Comparison of ENCODE assay signal across 8 cellular contexts in the genomic region with DNA sequence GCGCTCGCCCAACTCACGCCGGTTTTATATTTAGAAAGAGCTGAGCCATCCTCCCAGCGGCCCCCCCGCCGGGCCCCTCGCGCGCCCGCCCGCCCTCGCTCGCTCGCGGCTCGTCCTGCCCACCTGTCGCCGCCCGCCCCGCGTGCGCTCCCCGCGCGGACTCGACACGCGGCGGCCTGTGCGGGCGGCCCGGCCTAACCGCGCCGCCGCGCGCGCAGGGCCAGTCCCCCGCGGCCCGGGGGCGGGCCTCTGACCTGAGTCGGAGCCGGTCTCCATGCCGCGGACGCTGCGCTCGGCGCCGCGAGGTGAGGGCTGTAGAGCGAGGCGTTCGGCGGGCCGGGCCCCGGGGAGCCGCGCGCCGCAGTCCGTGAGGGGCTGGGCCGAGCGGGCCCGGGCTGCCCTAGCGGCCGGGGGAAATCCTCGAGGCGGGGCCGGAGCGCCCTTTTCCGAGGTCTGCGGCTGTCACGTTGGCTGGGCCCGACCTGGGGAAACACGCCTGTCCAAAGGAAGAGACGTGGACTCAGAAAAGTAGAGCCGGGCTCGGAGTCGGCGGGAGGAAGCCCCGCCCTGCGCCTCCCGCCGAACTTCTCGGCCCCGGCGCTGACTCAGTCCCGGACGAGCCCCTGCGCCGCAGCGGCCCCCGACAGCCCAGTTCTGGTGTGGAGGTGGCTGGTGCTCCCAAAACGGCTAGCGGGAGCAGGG. TPM values are rescaled to one million over a fixed set of nuclear protein-coding genes. Genes with fewer than 3 reads are reported as not detected.
A peak's percentile ranks its signal among the peaks of the same experiment; 100 is the strongest.
DNase-seq lines count a peak whose midpoint lies in the region; ATAC-seq and TF ChIP-seq lines count a peak whose summit lies in the region.

A gene with protein sequence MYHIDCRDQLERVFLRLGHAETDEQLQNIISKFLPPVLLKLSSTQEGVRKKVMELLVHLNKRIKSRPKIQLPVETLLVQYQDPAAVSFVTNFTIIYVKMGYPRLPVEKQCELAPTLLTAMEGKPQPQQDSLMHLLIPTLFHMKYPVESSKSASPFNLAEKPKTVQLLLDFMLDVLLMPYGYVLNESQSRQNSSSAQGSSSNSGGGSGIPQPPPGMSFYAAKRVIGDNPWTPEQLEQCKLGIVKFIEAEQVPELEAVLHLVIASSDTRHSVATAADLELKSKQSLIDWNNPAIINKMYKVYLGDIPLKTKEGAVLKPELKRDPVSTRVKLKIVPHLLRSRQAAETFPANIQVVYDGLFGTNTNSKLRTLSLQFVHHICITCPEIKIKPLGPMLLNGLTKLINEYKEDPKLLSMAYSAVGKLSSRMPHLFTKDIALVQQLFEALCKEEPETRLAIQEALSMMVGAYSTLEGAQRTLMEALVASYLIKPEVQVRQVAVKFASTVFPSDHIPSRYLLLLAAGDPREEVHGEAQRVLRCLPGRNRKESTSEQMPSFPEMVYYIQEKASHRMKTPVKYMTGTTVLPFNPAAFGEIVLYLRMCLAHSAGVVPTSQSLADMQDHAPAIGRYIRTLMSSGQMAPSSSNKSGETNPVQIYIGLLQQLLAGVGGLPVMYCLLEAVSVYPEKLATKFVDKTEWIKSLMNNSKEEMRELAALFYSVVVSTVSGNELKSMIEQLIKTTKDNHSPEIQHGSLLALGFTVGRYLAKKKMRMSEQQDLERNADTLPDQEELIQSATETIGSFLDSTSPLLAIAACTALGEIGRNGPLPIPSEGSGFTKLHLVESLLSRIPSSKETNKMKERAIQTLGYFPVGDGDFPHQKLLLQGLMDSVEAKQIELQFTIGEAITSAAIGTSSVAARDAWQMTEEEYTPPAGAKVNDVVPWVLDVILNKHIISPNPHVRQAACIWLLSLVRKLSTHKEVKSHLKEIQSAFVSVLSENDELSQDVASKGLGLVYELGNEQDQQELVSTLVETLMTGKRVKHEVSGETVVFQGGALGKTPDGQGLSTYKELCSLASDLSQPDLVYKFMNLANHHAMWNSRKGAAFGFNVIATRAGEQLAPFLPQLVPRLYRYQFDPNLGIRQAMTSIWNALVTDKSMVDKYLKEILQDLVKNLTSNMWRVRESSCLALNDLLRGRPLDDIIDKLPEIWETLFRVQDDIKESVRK (N-terminal part only) (minus strand): TSS at position 522 of the 702 bp plus-strand sequence. CDS start 11,465 bp downstream, outside the sequence.

- H3K27ac Mint-ChIP-seq in CD8-positive, alpha-beta T cell: peak within 1 kb of the TSS; percentile 81

- CTCF ChIA-PET in CD8-positive, alpha-beta T cell (lab: Charles Lee): no interaction called here
- CTCF ChIA-PET in PC-9 (lab: Charles Lee): no interaction called here

- H3K9ac ChIP-seq in mucosa of stomach (ENCODE audit: low read length): peak within 1 kb of the TSS; percentile 98

- POLR2A ChIA-PET in CD8-positive, alpha-beta T cell (lab: Charles Lee): interaction anchor here (1.1 to 1.7 kb wide), 3 partner anchors 25 to 41 kb away, joined by 3 to 13 read pairs (median 4); partner anchors contain the start of gene ZNF483
- POLR2A ChIA-PET in PC-9 (lab: Charles Lee; ENCODE audit: unreplicated experiment): interaction anchor here (0.6 kb wide), 2 partner anchors 76 to 546 kb away, joined by 3 to 6 read pairs; no protein-coding TSS in a partner anchor

- peak within 1 kb of the TSS; percentile 99 for H3K4me3 ChIP-seq in CD8-positive, alpha-beta T cell (ENCODE audit: low read depth, low read length)
- H3K4me3 ChIP-seq in PC-9 (peak within 1 kb of the TSS; percentile 93), esophagus (ENCODE audit: low read depth in 1 of 2, low read length in 2 of 2) (peak within 1 kb of the TSS; percentile 80 to 92), mucosa of stomach (ENCODE audit: low read length) (peak within 1 kb of the TSS; percentile 57)

- H3K9me3 ChIP-seq in CD8-positive, alpha-beta T cell (ENCODE audit: low read length): no peaks in the 10 kb centered on the region
- H3K9me3 ChIP-seq in PC-9 (ENCODE audit: insufficient read depth, low read depth) (no peaks in the 10 kb centered on the region), esophagus (ENCODE audit: control insufficient read depth in 2 of 2, insufficient read depth in 1 of 2, low read depth in 1 of 2, low read length in 1 of 2) (no peaks in the 10 kb centered on the region), mucosa of stomach (ENCODE audit: control insufficient read depth, low read length) (no peaks in the 10 kb centered on the region)

- WGBS in esophagus, 2 donors: 1% methylated on average over 95 to 99 of the region's 99 CpGs

- peaks cover 55% of the 10 kb centered on the region for H3K79me2 ChIP-seq in PC-9 (ENCODE audit: low read depth)

- TF ChIP-seq CTCF in CD8-positive, alpha-beta T cell (IDR thresholded peaks at IDR 0.05): no peak
- TF ChIP-seq CTCF in PC-9 (conservative IDR thresholded peaks at IDR 0.05): no peak

- no peaks in the 10 kb centered on the region for H3K27me3 ChIP-seq in CD8-positive, alpha-beta T cell (ENCODE audit: insufficient read depth, low read length)
- no peaks in the 10 kb centered on the region for H3K27me3 ChIP-seq in PC-9 (ENCODE audit: insufficient read depth, low read depth)
- no peaks in the 10 kb centered on the region for H3K27me3 ChIP-seq in esophagus (ENCODE audit: control insufficient read depth in 1 of 2, insufficient read depth in 2 of 2, low read length in 2 of 2)
- no peaks in the 10 kb centered on the region for H3K27me3 ChIP-seq in mucosa of stomach (ENCODE audit: control insufficient read depth, insufficient read depth, low read length)

- H3K27ac ChIP-seq in CD8-positive, alpha-beta T cell (ENCODE audit: low read depth, low read length): peak within 1 kb of the TSS; percentile 81
- peak within 1 kb of the TSS; percentile 94 for H3K27ac ChIP-seq in PC-9
- H3K27ac ChIP-seq in esophagus (ENCODE audit: low read depth in 2 of 2, low read length in 1 of 2): peak within 1 kb of the TSS; percentile 97 to 99

- H4K20me1 ChIP-seq in PC-9 (ENCODE audit: insufficient read depth): peaks cover 12% of the 10 kb centered on the region; the same call in 1 of the 2 replicates

- DNase-seq in CD8-positive, alpha-beta T cell: peak; percentile 35 to 75 (median 61)
- DNase-seq in PC-9: peak; percentile 71 to 83
- peak; percentile 79 to 86 for DNase-seq in activated T-cell treated with anti-CD3 and anti-CD28 coated beads, Interleukin-2, amount 50 U/mL, for 48 hours
- DNase-seq in stimulated activated CD8-positive, alpha-beta memory T cell treated with anti-CD3 and anti-CD28 coated beads, Interleukin-4, amount 100 ng/mL, for 48 hours: peak; percentile 81

- peak within 1 kb of the TSS; percentile 80 for H3K4me2 ChIP-seq in PC-9

- no peaks in the 10 kb centered on the region for H3K36me3 ChIP-seq in CD8-positive, alpha-beta T cell (ENCODE audit: insufficient read depth, low read length)
- no peaks in the 10 kb centered on the region for H3K36me3 ChIP-seq in PC-9 (ENCODE audit: low read depth)
- no peaks in the 10 kb centered on the region for H3K36me3 ChIP-seq in esophagus (ENCODE audit: control insufficient read depth in 2 of 2, insufficient read depth in 2 of 2, low read length in 1 of 2)
- H3K36me3 ChIP-seq in mucosa of stomach (ENCODE audit: control insufficient read depth, insufficient read depth, low read length): no peaks in the 10 kb centered on the region

- BruUV-seq in PC-9 (replicated peaks; lab: Mats Ljungman, UMichigan): no TSS peak

- no peaks in the 10 kb centered on the region for H3K27me3 Mint-ChIP-seq in CD8-positive, alpha-beta T cell (ENCODE audit: low read depth)

- peaks cover 2% of the 10 kb centered on the region for H3K36me3 Mint-ChIP-seq in CD8-positive, alpha-beta T cell

- H3K4me1 Mint-ChIP-seq in CD8-positive, alpha-beta T cell (ENCODE audit: low read depth): peaks cover 29% of the 10 kb centered on the region

- ATAC-seq in CD8-positive, alpha-beta T cell: peak; percentile 64
- ATAC-seq in GM19395 (IDR thresholded peaks at IDR 0.05; ENCODE audit: unreplicated experiment): peak; percentile 62
- ATAC-seq in HG03520 (IDR thresholded peaks at IDR 0.05; ENCODE audit: unreplicated experiment): peak; percentile 52

- H3K9me2 ChIP-seq in PC-9 (ENCODE audit: insufficient read depth): no peaks in the 10 kb centered on the region

- intact Hi-C loops in CD8-positive, alpha-beta T cell (cut with DNase I, micrococcal nuclease): loop anchor here (1.0 to 10.0 kb wide), 14 partner anchors 41 to 1931 kb away; partner anchors contain the start of genes C9orf43 (in 2 of the 2), DNAJC25 (in 2 of the 2), POLE3 (in 2 of the 2) and ZNF483 (in 2 of the 2)
- intact Hi-C loops in PC-9 (cut with micrococcal nuclease; ENCODE audit: unreplicated experiment): loop anchor here (5.0 kb wide), 1 partner anchor 178 kb away; the partner anchor contains the start of gene GNG10

- H3K4me1 ChIP-seq in CD8-positive, alpha-beta T cell (ENCODE audit: insufficient read depth, low read length): peaks cover 7% of the 10 kb centered on the region
- H3K4me1 ChIP-seq in PC-9 (replicated peaks; ENCODE audit: insufficient read depth) (peaks cover 19% of the 10 kb centered on the region), esophagus (ENCODE audit: control insufficient read depth in 2 of 2, insufficient read depth in 2 of 2, low read length in 1 of 2) (no peaks in the 10 kb centered on the region), mucosa of stomach (ENCODE audit: control insufficient read depth, insufficient read depth, low read length) (no peaks in the 10 kb centered on the region)

- H3K4me3 Mint-ChIP-seq in CD8-positive, alpha-beta T cell: peak within 1 kb of the TSS; percentile 86

- H2AFZ ChIP-seq in PC-9: peak within 1 kb of the TSS; percentile 90

- H3F3A ChIP-seq in PC-9 (ENCODE audit: insufficient read depth, low read depth): peaks cover 35% of the 10 kb centered on the region

- no peaks in the 10 kb centered on the region for H3K9me3 Mint-ChIP-seq in CD8-positive, alpha-beta T cell

RNA-seq across cellular contexts. Expression of the gene that starts here (rescaled TPM):
- total RNA-seq in CD8-positive, alpha-beta T cell: 10 to 100 TPM; 36.4 to 44.6 TPM
- 79.3 and 123 TPM in 2 replicates for total RNA-seq in PC-9 (2021)
- polyA plus RNA-seq in esophagus: 10 to 100 TPM; 12.7 to 15.7 TPM

Comparison
In these comparisons a context has a peak if more than half of its experiments do, and no peak if none do; other contexts are left out.
1. Peak in every context shown above with its lines: DNase-seq, ATAC-seq, H3K4me3 ChIP-seq and H3K27ac ChIP-seq.